1 cellular context compared by ENCODE assay signal in genomic region chr1:52365746-52366516, GRCh38.
TF ChIP-seq lines count a peak whose summit lies in the region.

Gene CC2D1B (minus strand): TSS chr1:52366205. CDS start chr1:52364620, 1,585 bp downstream.

TF ChIP-seq in HEK293, 187 proteins besides CTCF, POLR2A, EP300 and RAD21 (continued from another document and continues in another):
- TF ChIP-seq ZNF148 (tag by site-specific recombination; IDR thresholded peaks at IDR 0.05; ENCODE audit: borderline replicate concordance) = 0 out of 2 replicates have a peak, but pooled peaks have one; percentile 25
- TF ChIP-seq FEZF1 (tag by site-specific recombination; IDR thresholded peaks at IDR 0.05) = peak; percentile 86
- TF ChIP-seq ZNF549 (tag by site-specific recombination; IDR thresholded peaks at IDR 0.05) = no peak
- TF ChIP-seq ZNF692 (tag by site-specific recombination; IDR thresholded peaks at IDR 0.05) = peak; percentile 30; the same call in 1 of the 2 replicates
- 0 out of 2 replicates have a peak, but pooled peaks have one; percentile 8 for TF ChIP-seq PRDM4 (tag by site-specific recombination; IDR thresholded peaks at IDR 0.05)
- peak; percentile 68 for TF ChIP-seq PRDM10 (tag by site-specific recombination; IDR thresholded peaks at IDR 0.05)
- TF ChIP-seq ZBTB8A (tag by site-specific recombination; IDR thresholded peaks at IDR 0.05) = peak; percentile 100
- TF ChIP-seq ZNF274 (IDR thresholded peaks at IDR 0.05; ENCODE audit: low read length) = no peak
- TF ChIP-seq ZNF274 (tag by site-specific recombination; IDR thresholded peaks at IDR 0.05; ENCODE audit: borderline replicate concordance) = no peak
- no peak for TF ChIP-seq ZNF280C (tag by site-specific recombination; IDR thresholded peaks at IDR 0.05)
- TF ChIP-seq PATZ1 (tag by site-specific recombination; IDR thresholded peaks at IDR 0.05) = peak; percentile 91
- TF ChIP-seq ZNF324 (tag by site-specific recombination; IDR thresholded peaks at IDR 0.05) = no peak; the same call in 1 of the 2 replicates
- TF ChIP-seq RBAK (tag by site-specific recombination; IDR thresholded peaks at IDR 0.05) = no peak
- TF ChIP-seq ZNF362 (tag by site-specific recombination; IDR thresholded peaks at IDR 0.05) = no peak
- no peak for TF ChIP-seq ZNF645 (tag by site-specific recombination; IDR thresholded peaks at IDR 0.05)
- no peak for TF ChIP-seq ZNF548 (tag by site-specific recombination; IDR thresholded peaks at IDR 0.05)
- no peak for TF ChIP-seq ZNF654 (tag by site-specific recombination; IDR thresholded peaks at IDR 0.05; ENCODE audit: low read depth)
- TF ChIP-seq GLIS2 (tag by site-specific recombination; IDR thresholded peaks at IDR 0.05) = peak; percentile 99
- TF ChIP-seq ZNF843 (tag by site-specific recombination; IDR thresholded peaks at IDR 0.05) = peak; percentile 73; the same call in 1 of the 2 replicates
- no peak for TF ChIP-seq ZNF174 (tag by site-specific recombination; IDR thresholded peaks at IDR 0.05)
- TF ChIP-seq SP7 (tag by site-specific recombination; IDR thresholded peaks at IDR 0.05) = peak; percentile 72
- TF ChIP-seq ZNF664 (tag by site-specific recombination; IDR thresholded peaks at IDR 0.05) = no peak
- no peak for TF ChIP-seq ZNF132 (tag by site-specific recombination; IDR thresholded peaks at IDR 0.05; ENCODE audit: borderline replicate concordance)
- no peak for TF ChIP-seq YY1 (tag by site-specific recombination; IDR thresholded peaks at IDR 0.05)
- no peak for TF ChIP-seq ZNF239 (tag by site-specific recombination; IDR thresholded peaks at IDR 0.05)
- TF ChIP-seq PRDM2 (tag by site-specific recombination; IDR thresholded peaks at IDR 0.05; ENCODE audit: borderline replicate concordance) = 0 out of 2 replicates have a peak, but pooled peaks have one; percentile 28
- peak; percentile 74; the same call in 1 of the 2 replicates for TF ChIP-seq ZNF561 (tag by site-specific recombination; IDR thresholded peaks at IDR 0.05; ENCODE audit: borderline replicate concordance)
- peak; percentile 78 for TF ChIP-seq ZEB2 (tag by site-specific recombination; IDR thresholded peaks at IDR 0.05)
- peak; percentile 56 for TF ChIP-seq ZNF2 (tag by site-specific recombination; IDR thresholded peaks at IDR 0.05)
- TF ChIP-seq ZBTB1 (tag by site-specific recombination; IDR thresholded peaks at IDR 0.05) = no peak; the same call in 1 of the 2 replicates
- TF ChIP-seq ZNF621 (tag by site-specific recombination; IDR thresholded peaks at IDR 0.05) = no peak
